In genomic region chr20:31587545-31588389, GRCh38 we compare ENCODE assay signal across 8 cellular contexts. TPM values are rescaled to one million over a fixed set of nuclear protein-coding genes. Genes with fewer than 3 reads are reported as not detected.
DNase-seq lines count a peak whose midpoint lies in the region; ATAC-seq lines count a peak whose summit lies in the region.

No MANE protein-coding gene starts in this region.

- H3K9me3 Mint-ChIP-seq in activated naive CD4-positive, alpha-beta T cell treated with anti-CD3 and anti-CD28 coated beads, Interleukin-2, amount 10 ng/mL, durations not matched to agents 7 days and 5 days, result no peaks in the 10 kb centered on the region
- no peaks in the 10 kb centered on the region for H3K9me3 Mint-ChIP-seq in activated CD4-positive, alpha-beta memory T cell treated with anti-CD3 and anti-CD28 coated beads for 36 hours

- no peaks in the 10 kb centered on the region for H3K36me3 ChIP-seq in rectal smooth muscle tissue (ENCODE audit: control insufficient read depth, insufficient read depth, low read length)

- H3K27ac ChIP-seq in rectal smooth muscle tissue (ENCODE audit: low read depth, low read length), result peak overlapping the region; percentile 32

- no peak overlapping the region for H3K27ac Mint-ChIP-seq in activated naive CD4-positive, alpha-beta T cell treated with anti-CD3 and anti-CD28 coated beads, Interleukin-2, amount 10 ng/mL, durations not matched to agents 7 days and 5 days
- H3K27ac Mint-ChIP-seq in activated CD4-positive, alpha-beta memory T cell treated with anti-CD3 and anti-CD28 coated beads for 36 hours, result no peak overlapping the region

- CTCF ChIA-PET in activated naive CD4-positive, alpha-beta T cell treated with anti-CD3 and anti-CD28 coated beads, Interleukin-2, amount 10 ng/mL, durations not matched to agents 7 days and 5 days (lab: Charles Lee), result interaction anchor here (0.5 to 3.6 kb wide), 9 partner anchors 15 to 1386 kb away, joined by 3 to 31 read pairs (median 4); no protein-coding TSS in a partner anchor
- CTCF ChIA-PET in activated CD4-positive, alpha-beta memory T cell treated with anti-CD3 and anti-CD28 coated beads for 36 hours (lab: Charles Lee), result interaction anchor here (0.6 to 2.8 kb wide), 6 partner anchors 18 to 136 kb away, joined by 3 to 24 read pairs (median 4); partner anchors contain the start of gene ID1

- H3K27me3 Mint-ChIP-seq in activated naive CD4-positive, alpha-beta T cell treated with anti-CD3 and anti-CD28 coated beads, Interleukin-2, amount 10 ng/mL, durations not matched to agents 7 days and 5 days, result peaks cover 68% of the 10 kb centered on the region
- H3K27me3 Mint-ChIP-seq in activated CD4-positive, alpha-beta memory T cell treated with anti-CD3 and anti-CD28 coated beads for 36 hours, result peaks cover 20% of the 10 kb centered on the region

- H3K27me3 ChIP-seq in rectal smooth muscle tissue (ENCODE audit: control insufficient read depth, insufficient read depth, low read length), result no peaks in the 10 kb centered on the region

- H3K36me3 Mint-ChIP-seq in activated naive CD4-positive, alpha-beta T cell treated with anti-CD3 and anti-CD28 coated beads, Interleukin-2, amount 10 ng/mL, durations not matched to agents 7 days and 5 days, result no peaks in the 10 kb centered on the region
- no peaks in the 10 kb centered on the region for H3K36me3 Mint-ChIP-seq in activated CD4-positive, alpha-beta memory T cell treated with anti-CD3 and anti-CD28 coated beads for 36 hours

- peak overlapping the region; percentile 55 for H3K4me3 Mint-ChIP-seq in activated naive CD4-positive, alpha-beta T cell treated with anti-CD3 and anti-CD28 coated beads, Interleukin-2, amount 10 ng/mL, durations not matched to agents 7 days and 5 days
- H3K4me3 Mint-ChIP-seq in activated CD4-positive, alpha-beta memory T cell treated with anti-CD3 and anti-CD28 coated beads for 36 hours, result peak overlapping the region; percentile 40

- intact Hi-C loops in activated CD4-positive, alpha-beta memory T cell treated with anti-CD3 and anti-CD28 coated beads for 36 hours (cut with micrococcal nuclease), result no loop called here
- intact Hi-C loops in Right ventricle myocardium superior (cut with DNase I), result no loop called here

- POLR2A ChIA-PET in activated CD4-positive, alpha-beta memory T cell treated with anti-CD3 and anti-CD28 coated beads for 36 hours (lab: Charles Lee), result interaction anchor here (0.7 to 1.2 kb wide), 2 partner anchors 15 kb away, joined by 3 read pairs; no protein-coding TSS in a partner anchor

- H3K9ac ChIP-seq in rectal smooth muscle tissue (ENCODE audit: low read length), result peak overlapping the region; percentile 49

- peaks cover 8% of the 10 kb centered on the region for H3K4me1 Mint-ChIP-seq in activated naive CD4-positive, alpha-beta T cell treated with anti-CD3 and anti-CD28 coated beads, Interleukin-2, amount 10 ng/mL, durations not matched to agents 7 days and 5 days
- H3K4me1 Mint-ChIP-seq in activated CD4-positive, alpha-beta memory T cell treated with anti-CD3 and anti-CD28 coated beads for 36 hours (ENCODE audit: low read depth), result peaks cover 8% of the 10 kb centered on the region

- ATAC-seq in Right ventricle myocardium superior (ENCODE audit: poor library complexity), result peak; percentile 91
- no peak for ATAC-seq in HG03571 (IDR thresholded peaks at IDR 0.05; ENCODE audit: unreplicated experiment)

- peaks cover 3% of the 10 kb centered on the region for H3K4me1 ChIP-seq in rectal smooth muscle tissue (ENCODE audit: control insufficient read depth, insufficient read depth, low read length)

- peak overlapping the region; percentile 68 for H3K4me3 ChIP-seq in rectal smooth muscle tissue (ENCODE audit: low read length)

- DNase-seq in activated naive CD4-positive, alpha-beta T cell treated with anti-CD3 and anti-CD28 coated beads, Interleukin-2, amount 10 ng/mL, durations not matched to agents 7 days and 5 days, result no peak
- DNase-seq in activated naive CD4-positive, alpha-beta T cell (lab: John Stamatoyannopoulos, UW), result no peak
- no peak for DNase-seq in activated CD4-positive, alpha-beta memory T cell treated with anti-CD3 and anti-CD28 coated beads for 36 hours
- DNase-seq in Right ventricle myocardium superior, result peak; percentile 70
- DNase-seq in NOMO-1 treated with DMSO at 0.1 percent for 48 hours (lab: John Stamatoyannopoulos, UW; ENCODE audit: unreplicated experiment), result no peak
- no peak for DNase-seq in NK-92 treated with Interleukin-12 subunit alpha and Interleukin-12 subunit beta, amount 100 ng/mL, for 24 hours (lab: John Stamatoyannopoulos, UW)

RNA-seq across cellular contexts. Expression of gene ID1, which starts 17.3 kb away (rescaled TPM):
- total RNA-seq in activated CD4-positive, alpha-beta memory T cell treated with anti-CD3 and anti-CD28 coated beads for 36 hours, result 1 to 10 TPM in 1 of 2 experiments, under 1 TPM in 1; 0.90 to 1.3 TPM
- total RNA-seq in Right ventricle myocardium superior, result 89.5 TPM

RNA-seq across cellular contexts. Expression of gene COX4I2, which starts 49.9 kb away (rescaled TPM):
- total RNA-seq in activated CD4-positive, alpha-beta memory T cell treated with anti-CD3 and anti-CD28 coated beads for 36 hours, result not detected
- 9.3 TPM for total RNA-seq in Right ventricle myocardium superior

Comparison
In these comparisons a context has a peak if more than half of its experiments do, and no peak if none do; other contexts are left out.
1. RNA of gene ID1, which starts 17.3 kb away (total RNA-seq): 89.5 TPM in Right ventricle myocardium superior (single experiment); 0.90 to 1.3 TPM in activated CD4-positive, alpha-beta memory T cell treated with anti-CD3 and anti-CD28 coated beads for 36 hours; every median in the first group is over 10 times any median in the second.
2. RNA of gene COX4I2, which starts 49.9 kb away (total RNA-seq): 9.3 TPM in Right ventricle myocardium superior (single experiment); not detected in activated CD4-positive, alpha-beta memory T cell treated with anti-CD3 and anti-CD28 coated beads for 36 hours; every median in the first group is over 10 times any median in the second.